ENCODE assay signal across 27 cellular contexts in genomic region chr17:64470676-64471075, GRCh38. TPM values are rescaled to one million over a fixed set of nuclear protein-coding genes. Genes with fewer than 3 reads are reported as not detected.
DNase-seq lines count a peak whose midpoint lies in the region; ATAC-seq, FAIRE-seq and TF ChIP-seq lines count a peak whose summit lies in the region.
"Had no signal": no experiment of that assay in that cellular context is flagged by ENCODE, and none has a peak within 500 bp of the region (broad histone marks: within the 10 kb centered on the region; RNA-seq: fewer than 3 reads in every experiment).

No MANE protein-coding gene starts in this region.

- H2BK120ac ChIP-seq in H1 (replicated peaks; ENCODE audit: low read depth, low read length), result no peak overlapping the region

- H3K4me1 ChIP-seq in GM23338 (ENCODE audit: insufficient read depth), result peaks cover 11% of the 10 kb centered on the region
- peaks cover 0 to 5% (median 0%) of the 10 kb centered on the region in 4 experiments; a peak in 3 of 7 replicates for H3K4me1 ChIP-seq in H1 (replicated peaks in 1 of 4; ENCODE audit: control insufficient read depth in 3 of 4, insufficient read depth in 4 of 4, low read length in 3 of 4)
- H3K4me1 ChIP-seq: Peyer's patch had no signal

- TF ChIP-seq CTCF in GM23338 (conservative IDR thresholded peaks at IDR 0.05; ENCODE audit: low read depth in 2 of 2), result no peak
- no peak for TF ChIP-seq CTCF in H1 (IDR thresholded peaks at IDR 0.05; ENCODE audit: control extremely low read depth in 1 of 3, insufficient read depth in 1 of 3, low read depth in 1 of 3, low read length in 3 of 3)
- no peak for TF ChIP-seq CTCF in neural cell (IDR thresholded peaks at IDR 0.05; ENCODE audit: poor library complexity, severe bottlenecking)
- no peak for TF ChIP-seq CTCF in RWPE1 (conservative IDR thresholded peaks at IDR 0.05; ENCODE audit: low read depth)

- peak; percentile 31 for DNase-seq in GM23338 (ENCODE audit: low spot score)
- DNase-seq in NCI-H69 (lab: John Stamatoyannopoulos, UW), result peak; percentile 23
- no peak for DNase-seq in H1 (ENCODE audit: low read depth in 1 of 2, low spot score in 2 of 2)
- no peak for DNase-seq in RWPE1 (ENCODE audit: low spot score)
- DNase-seq in stimulated activated CD4-positive, alpha-beta T cell treated with anti-CD3 and anti-CD28 coated beads, Interleukin-2, amount 100 ng/mL, for 24 hours, result no peak
- DNase-seq: CD8-positive, alpha-beta memory T cell; DMS79 treated with DMSO at 0.1 percent for 48 hours; GOT3; HFFc6; Karpas-422; MG63; NCI-H1105; NCI-H1694 treated with DMSO at 0.1 percent for 48 hours; NCI-H2107; NCI-H345; NCI-H526 treated with DMSO at 0.1 percent for 48 hours; Peyer's patch; Right ventricle myocardium superior had no signal

- no peak for TF ChIP-seq POLR2A in H1 (IDR thresholded peaks at IDR 0.05; ENCODE audit: control extremely low read depth in 1 of 2, low read depth in 2 of 2, low read length in 2 of 2)

- no peaks in the 10 kb centered on the region for H3K79me1 ChIP-seq in H1 (ENCODE audit: low read depth, low read length)

- no peak overlapping the region for H2AK5ac ChIP-seq in H1 (ENCODE audit: low read depth, low read length)

- no peaks in the 10 kb centered on the region for H3K36me3 Mint-ChIP-seq in GM23338 (ENCODE audit: low read depth)
- H3K36me3 Mint-ChIP-seq: CD8-positive, alpha-beta memory T cell had no signal

- no peak overlapping the region for H3K23ac ChIP-seq in H1 (ENCODE audit: insufficient read length)

- WGBS in H1 (ENCODE audit: extremely low coverage in 1 of 2, insufficient coverage in 1 of 2, insufficient read length in 1 of 2, insufficient replicate concordance in 2 of 2, low coverage in 1 of 2, low lambda C conversion rate in 2 of 2, missing lambda C conversion rate in 1 of 2), 2 experiments, result 67% methylated on average over 4 of the region's 4 CpGs; no CpG with 5 or more reads in 1 of the 2 experiments

- H3K9me2 ChIP-seq in GM23338 (ENCODE audit: insufficient read depth), result no peaks in the 10 kb centered on the region
- no peaks in the 10 kb centered on the region for H3K9me2 ChIP-seq in neural cell (ENCODE audit: insufficient read depth, low read length)

- 0 out of 2 replicates have a peak overlapping the region, but pooled peaks have one; percentile 43 for H3K4me2 ChIP-seq in GM23338
- no peak overlapping the region for H3K4me2 ChIP-seq in H1 (ENCODE audit: insufficient read depth in 1 of 2, low read depth in 2 of 2, low read length in 2 of 2)
- H3K4me2 ChIP-seq in neural cell (ENCODE audit: low read length), result no peak overlapping the region
- H3K4me2 ChIP-seq: BLaER1 had no signal

- H2BK15ac ChIP-seq in H1 (ENCODE audit: low read length), result peak overlapping the region; percentile 9; the same call in 1 of the 2 replicates

- H3F3A ChIP-seq in GM23338 (replicated peaks; ENCODE audit: low read depth), result no peaks in the 10 kb centered on the region
- H3F3A ChIP-seq in neural cell (ENCODE audit: insufficient read depth, low read length, poor library complexity, severe bottlenecking), result no peaks in the 10 kb centered on the region

- H3K9ac ChIP-seq in H1 (replicated peaks in 1 of 4; ENCODE audit: extremely low read depth in 1 of 4, low read depth in 3 of 4, low read length in 3 of 4), result no peak overlapping the region
- no peak overlapping the region for H3K9ac ChIP-seq in neural cell (ENCODE audit: low read length)
- H3K9ac ChIP-seq: BLaER1 had no signal

- H3K4me3 ChIP-seq in GM23338, result no peak overlapping the region
- no peak overlapping the region for H3K4me3 ChIP-seq in H1 (ENCODE audit: extremely low read depth in 1 of 4, insufficient read depth in 2 of 4, low read depth in 3 of 4, low read length in 4 of 4)
- H3K4me3 ChIP-seq in neural cell (ENCODE audit: low read length), result no peak overlapping the region
- H3K4me3 ChIP-seq: BLaER1, GM12878, MG63, Peyer's patch, SK-N-MC had no signal

- no peak overlapping the region for H4K8ac ChIP-seq in H1 (ENCODE audit: extremely low read depth, insufficient read depth, low read length)

- no peaks in the 10 kb centered on the region; the same call in 2 of the 3 replicates for H3K9me3 Mint-ChIP-seq in GM23338
- H3K9me3 Mint-ChIP-seq: CD8-positive, alpha-beta memory T cell; HFFc6 had no signal

- no peak overlapping the region for H3K18ac ChIP-seq in H1 (ENCODE audit: extremely low read depth, low read length)

- ATAC-seq in GM23338, result peak; percentile 50
- ATAC-seq in GM18867 (IDR thresholded peaks at IDR 0.05; ENCODE audit: unreplicated experiment), result no peak
- no peak for ATAC-seq in HG03108 (IDR thresholded peaks at IDR 0.05; ENCODE audit: unreplicated experiment)
- ATAC-seq: GM12878 had no signal

- H3K56ac ChIP-seq in H1 (replicated peaks; ENCODE audit: insufficient read length, low read depth, low read length), result no peak overlapping the region

- CTCF ChIA-PET in H1 (lab: Charles Lee; ENCODE audit: partially characterized antibody) (interaction anchor here (1.0 to 1.9 kb wide), 2 partner anchors 21 to 52 kb away, joined by 3 to 12 read pairs; no protein-coding TSS in a partner anchor), RWPE1 (lab: Yijun Ruan, JAX) (interaction anchor here (0.5 to 0.7 kb wide), 2 partner anchors 26 to 559 kb away, joined by 3 read pairs; partner anchors contain the start of gene POLG2)

- H3K4me3 Mint-ChIP-seq in GM23338, result no peak overlapping the region
- H3K4me3 Mint-ChIP-seq: CD8-positive, alpha-beta memory T cell; HFFc6 had no signal

- H3K27ac Mint-ChIP-seq in GM23338, result no peak overlapping the region
- H3K27ac Mint-ChIP-seq: HFFc6 had no signal

- POLR2A ChIA-PET in H1 (lab: Charles Lee; ENCODE audit: partially characterized antibody), result interaction anchor here (0.8 to 1.4 kb wide), 2 partner anchors 12 to 13 kb away, joined by 3 read pairs; no protein-coding TSS in a partner anchor
- POLR2A ChIA-PET in RWPE1 (lab: Yijun Ruan, JAX; ENCODE audit: low non-redundant PET), result no interaction called here

- H3K4ac ChIP-seq in H1 (replicated peaks; ENCODE audit: insufficient read length, low read depth, low read length), result no peak overlapping the region

- H4K91ac ChIP-seq in H1 (replicated peaks; ENCODE audit: insufficient read length, low read length), result no peak overlapping the region

- H4K5ac ChIP-seq in H1 (ENCODE audit: insufficient read length, low read depth, low read length), result no peak overlapping the region

- peak overlapping the region; percentile 69; the same call in 1 of the 2 replicates for H2AFZ ChIP-seq in GM23338
- no peak overlapping the region for H2AFZ ChIP-seq in H1 (ENCODE audit: low read length)
- no peak overlapping the region for H2AFZ ChIP-seq in neural cell (ENCODE audit: low read depth, low read length)

- TF ChIP-seq EP300 in H1 (IDR thresholded peaks at IDR 0.05; ENCODE audit: borderline replicate concordance in 1 of 2, low read depth in 2 of 2, low read length in 2 of 2), result no peak
- no peak for TF ChIP-seq EP300 in neural cell (conservative IDR thresholded peaks at IDR 0.05; ENCODE audit: poor library complexity, severe bottlenecking)

- H3K23me2 ChIP-seq in H1 (ENCODE audit: low read depth, low read length), result no peaks in the 10 kb centered on the region

- H4K20me1 ChIP-seq in GM23338 (replicated peaks; ENCODE audit: insufficient read depth) (no peaks in the 10 kb centered on the region), H1 (replicated peaks in 1 of 2; ENCODE audit: control insufficient read depth in 1 of 2, insufficient read depth in 2 of 2, low read length in 2 of 2) (no peaks in the 10 kb centered on the region), neural cell (ENCODE audit: insufficient read depth) (no peaks in the 10 kb centered on the region)
- H4K20me1 ChIP-seq: BLaER1 had no signal

- H2BK12ac ChIP-seq in H1 (ENCODE audit: low read depth, low read length), result no peak overlapping the region

- H3K14ac ChIP-seq in H1 (ENCODE audit: insufficient read length), result no peak overlapping the region

- no peak for FAIRE-seq in H1 (lab: Jason Lieb, UNC)
- FAIRE-seq: A204.1, D721Med, G401.6, GM12878 had no signal

- H3K9me3 ChIP-seq in H1 (ENCODE audit: insufficient read depth in 2 of 2, low read depth in 1 of 2, low read length in 1 of 2) (no peaks in the 10 kb centered on the region), neural cell (ENCODE audit: low read length) (no peaks in the 10 kb centered on the region)
- H3K9me3 ChIP-seq: BLaER1, MG63, Peyer's patch had no signal

- H2BK20ac ChIP-seq in H1 (ENCODE audit: low read length), result no peak overlapping the region

- TF ChIP-seq RAD21 in H1 (IDR thresholded peaks at IDR 0.05 in 1 of 2, conservative IDR thresholded peaks at IDR 0.05 in 1 of 2; ENCODE audit: low read depth in 2 of 2, low read length in 2 of 2) (no peak), neural cell (conservative IDR thresholded peaks at IDR 0.05) (no peak)

- H3K27ac ChIP-seq in GM23338 (ENCODE audit: low read depth), result no peak overlapping the region
- H3K27ac ChIP-seq in H1 (ENCODE audit: low read depth, low read length), result no peak overlapping the region
- no peak overlapping the region for H3K27ac ChIP-seq in neural cell (ENCODE audit: low read length)
- no peak overlapping the region for H3K27ac ChIP-seq in RWPE1
- H3K27ac ChIP-seq: BLaER1, Peyer's patch, SK-N-MC had no signal

- H3K79me2 ChIP-seq in GM23338 (replicated peaks; ENCODE audit: insufficient read depth) (no peaks in the 10 kb centered on the region), H1 (ENCODE audit: control insufficient read depth in 1 of 2, insufficient read depth in 2 of 2, low read length in 2 of 2) (no peaks in the 10 kb centered on the region), neural cell (replicated peaks; ENCODE audit: insufficient read depth, low read length) (no peaks in the 10 kb centered on the region)

- H3K27me3 ChIP-seq in GM23338 (ENCODE audit: insufficient read depth) (no peaks in the 10 kb centered on the region), H1 (replicated peaks in 1 of 4; ENCODE audit: control insufficient read depth in 3 of 4, extremely low read depth in 1 of 4, insufficient read depth in 3 of 4, low read length in 3 of 4) (no peaks in the 10 kb centered on the region), neural cell (ENCODE audit: insufficient read depth, low read depth, low read length) (no peaks in the 10 kb centered on the region)
- H3K27me3 ChIP-seq: BLaER1, MG63, Peyer's patch had no signal

- H2BK5ac ChIP-seq in H1 (ENCODE audit: low read depth, low read length), result no peak overlapping the region

- H3K36me3 ChIP-seq in GM23338 (ENCODE audit: insufficient read depth) (no peaks in the 10 kb centered on the region), H1 (ENCODE audit: control insufficient read depth in 2 of 4, insufficient read depth in 4 of 4, low read length in 3 of 4) (no peaks in the 10 kb centered on the region), neural cell (ENCODE audit: insufficient read depth, low read length) (no peaks in the 10 kb centered on the region)
- H3K36me3 ChIP-seq: MG63, Peyer's patch had no signal

- peaks cover 6% of the 10 kb centered on the region for H3K27me3 Mint-ChIP-seq in GM23338 (ENCODE audit: insufficient read depth, low read depth, poor library complexity)

- H3K4me1 Mint-ChIP-seq in GM23338, result peaks cover 21% of the 10 kb centered on the region
- H3K4me1 Mint-ChIP-seq: CD8-positive, alpha-beta memory T cell had no signal

RNA-seq across cellular contexts. Expression of gene MILR1, which starts 21.8 kb away (rescaled TPM):
- not detected in 2 replicates for total RNA-seq in GM23338 (2014; rRNA removed; shearing (Covaris generic))
- polyA plus RNA-seq in GM23338 (2016; fragmentation: Nextera tagmentation; extraction: Ambion mirVana), result 0.39 TPM in 1 of 2 replicates, not detected in the other
- total RNA-seq in H1 (2021; fragmentation: NEBNext Ultra II Directional; extraction: Animal tissue kit (Norgen Biotek cat#: 25700)), result not detected in 2 replicates
- not detected in 2 replicates for polyA plus RNA-seq in H1 (2011; rRNA removed)
- polyA plus RNA-seq in H1 (2011; cell fraction: cytosol; rRNA removed), result not detected
- polyA plus RNA-seq in H1 (2011; cell fraction: nucleus; rRNA removed), result not detected
- not detected in 4 replicates for polyA plus RNA-seq in H1 (2012, experiment 1 of 2)
- polyA plus RNA-seq in H1 (2012, experiment 2 of 2), result not detected
- not detected for polyA plus RNA-seq in H1 (2013, experiment 1 of 2)
- not detected for polyA plus RNA-seq in H1 (2013, experiment 2 of 2)
- not detected in 2 replicates for polyA minus RNA-seq in H1 (2011; rRNA and poly(A)+ RNA removed)
- polyA minus RNA-seq in H1 (2011; cell fraction: cytosol; rRNA and poly(A)+ RNA removed), result not detected
- not detected for polyA minus RNA-seq in H1 (2011; cell fraction: nucleus; rRNA and poly(A)+ RNA removed)
- polyA plus RNA-seq in neural cell, result not detected in 2 replicates
- polyA minus RNA-seq in neural cell, result not detected in 2 replicates
- polyA plus RNA-seq: CD8-positive, alpha-beta memory T cell had no signal

RNA-seq across cellular contexts. Expression of gene POLG2, which starts 26.2 kb away (rescaled TPM):
- 19.8 and 20.2 TPM in 2 replicates for total RNA-seq in GM23338 (2014; rRNA removed; shearing (Covaris generic))
- polyA plus RNA-seq in GM23338 (2016; fragmentation: Nextera tagmentation; extraction: Ambion mirVana), result 27.7 and 28.0 TPM in 2 replicates
- 30.9 and 34.3 TPM in 2 replicates for total RNA-seq in H1 (2021; fragmentation: NEBNext Ultra II Directional; extraction: Animal tissue kit (Norgen Biotek cat#: 25700))
- polyA plus RNA-seq in H1 (2011; rRNA removed), result 8.2 and 9.7 TPM in 2 replicates
- polyA plus RNA-seq in H1 (2011; cell fraction: cytosol; rRNA removed), result 14.6 TPM
- polyA plus RNA-seq in H1 (2011; cell fraction: nucleus; rRNA removed), result 13.3 TPM
- polyA plus RNA-seq in H1 (2012, experiment 1 of 2), result 21.2 to 31.3 TPM (median 22.1 TPM) in 4 replicates
- 3.2 TPM for polyA plus RNA-seq in H1 (2012, experiment 2 of 2)
- 20.8 TPM for polyA plus RNA-seq in H1 (2013, experiment 1 of 2)
- 18.3 TPM for polyA plus RNA-seq in H1 (2013, experiment 2 of 2)
- 8.1 and 11.1 TPM in 2 replicates for polyA minus RNA-seq in H1 (2011; rRNA and poly(A)+ RNA removed)
- 11.4 TPM for polyA minus RNA-seq in H1 (2011; cell fraction: cytosol; rRNA and poly(A)+ RNA removed)
- polyA minus RNA-seq in H1 (2011; cell fraction: nucleus; rRNA and poly(A)+ RNA removed), result 25.4 TPM
- 14.3 and 16.9 TPM in 2 replicates for polyA plus RNA-seq in neural cell
- 12.6 and 13.6 TPM in 2 replicates for polyA minus RNA-seq in neural cell

RNA-seq across cellular contexts. Expression of gene DDX5, which starts 35.4 kb away (rescaled TPM):
- total RNA-seq in GM23338 (2014; rRNA removed; shearing (Covaris generic)), result 399 and 400 TPM in 2 replicates
- 367 and 447 TPM in 2 replicates for polyA plus RNA-seq in GM23338 (2016; fragmentation: Nextera tagmentation; extraction: Ambion mirVana)
- total RNA-seq in H1 (2021; fragmentation: NEBNext Ultra II Directional; extraction: Animal tissue kit (Norgen Biotek cat#: 25700)), result 572 and 622 TPM in 2 replicates
- 591 and 931 TPM in 2 replicates for polyA plus RNA-seq in H1 (2011; rRNA removed)
- 642 TPM for polyA plus RNA-seq in H1 (2011; cell fraction: cytosol; rRNA removed)
- 1,555 TPM for polyA plus RNA-seq in H1 (2011; cell fraction: nucleus; rRNA removed)
- 409 to 706 TPM (median 432 TPM) in 4 replicates for polyA plus RNA-seq in H1 (2012, experiment 1 of 2)
- 48.0 TPM for polyA plus RNA-seq in H1 (2012, experiment 2 of 2)
- 481 TPM for polyA plus RNA-seq in H1 (2013, experiment 1 of 2)
- 448 TPM for polyA plus RNA-seq in H1 (2013, experiment 2 of 2)
- polyA minus RNA-seq in H1 (2011; rRNA and poly(A)+ RNA removed), result 326 and 526 TPM in 2 replicates
- 382 TPM for polyA minus RNA-seq in H1 (2011; cell fraction: cytosol; rRNA and poly(A)+ RNA removed)
- 1,592 TPM for polyA minus RNA-seq in H1 (2011; cell fraction: nucleus; rRNA and poly(A)+ RNA removed)
- 1,789 and 2,358 TPM in 2 replicates for polyA plus RNA-seq in neural cell
- polyA minus RNA-seq in neural cell, result 808 and 961 TPM in 2 replicates

RNA-seq across cellular contexts. Expression of gene CEP95, which starts 36.1 kb away (rescaled TPM):
- 41.1 and 81.1 TPM in 2 replicates for total RNA-seq in GM23338 (2014; rRNA removed; shearing (Covaris generic))
- polyA plus RNA-seq in GM23338 (2016; fragmentation: Nextera tagmentation; extraction: Ambion mirVana) (38.9 and 45.4 TPM in 2 replicates), H1 (2011; rRNA removed) (13.5 and 22.3 TPM in 2 replicates), neural cell (214 and 220 TPM in 2 replicates)
- total RNA-seq in H1 (2021; fragmentation: NEBNext Ultra II Directional; extraction: Animal tissue kit (Norgen Biotek cat#: 25700)), result 50.8 and 51.5 TPM in 2 replicates
- 30.0 TPM for polyA plus RNA-seq in H1 (2011; cell fraction: cytosol; rRNA removed)
- polyA plus RNA-seq in H1 (2011; cell fraction: nucleus; rRNA removed), result 44.9 TPM
- polyA plus RNA-seq in H1 (2012, experiment 1 of 2), result 47.3 to 62.9 TPM (median 52.4 TPM) in 4 replicates
- polyA plus RNA-seq in H1 (2012, experiment 2 of 2), result 2.2 TPM
- polyA plus RNA-seq in H1 (2013, experiment 1 of 2), result 66.7 TPM
- polyA plus RNA-seq in H1 (2013, experiment 2 of 2), result 55.2 TPM
- polyA minus RNA-seq in H1 (2011; rRNA and poly(A)+ RNA removed), result 26.4 and 27.4 TPM in 2 replicates
- 31.3 TPM for polyA minus RNA-seq in H1 (2011; cell fraction: cytosol; rRNA and poly(A)+ RNA removed)
- 82.2 TPM for polyA minus RNA-seq in H1 (2011; cell fraction: nucleus; rRNA and poly(A)+ RNA removed)
- 113 and 147 TPM in 2 replicates for polyA minus RNA-seq in neural cell

Comparison
In these comparisons a context has a peak if more than half of its experiments do, and no peak if none do; other contexts are left out.
1. DNase-seq: peak in GM23338 (single experiment) and NCI-H69 (single experiment); none in H1 (0 of 2), RWPE1 (single experiment) and stimulated activated CD4-positive, alpha-beta T cell treated with anti-CD3 and anti-CD28 coated beads, Interleukin-2, amount 100 ng/mL, for 24 hours (0 of 2).